8 cellular contexts compared by ENCODE assay signal in genomic region chr1:223832637-223832943, GRCh38. TPM values are rescaled to one million over a fixed set of nuclear protein-coding genes. Genes with fewer than 3 reads are reported as not detected.
DNase-seq lines count a peak whose midpoint lies in the region; ATAC-seq, FAIRE-seq and TF ChIP-seq lines count a peak whose summit lies in the region.

No MANE protein-coding gene starts in this region.

- H3K36me3 ChIP-seq in GM23248 (ENCODE audit: low read depth) = no peaks in the 10 kb centered on the region; the same call in 1 of the 2 replicates
- peaks cover 0 to 3% of the 10 kb centered on the region in 2 experiments; a peak in 1 of 5 replicates for H3K36me3 ChIP-seq in HepG2 (replicated peaks in 1 of 2; ENCODE audit: control insufficient read depth in 1 of 2, insufficient read depth in 2 of 2, low read length in 2 of 2)

- peaks cover 0 to 6% of the 10 kb centered on the region in 2 donors for H3K36me3 Mint-ChIP-seq in activated T-cell treated with anti-CD3 and anti-CD28 coated beads, Interleukin-2, amount 50 U/mL, for 72 hours (ENCODE audit: insufficient read depth in 2 of 2)

- 0 out of 2 replicates have a peak, but pooled peaks cover 9% of the 10 kb centered on the region for H4K20me1 ChIP-seq in GM23248 (ENCODE audit: insufficient read depth)
- peaks cover 11% of the 10 kb centered on the region for H4K20me1 ChIP-seq in HepG2 (ENCODE audit: insufficient read depth, low read length)

- no peak for TF ChIP-seq RAD21 in HepG2 (CRISPR knock-in tag; IDR thresholded peaks at IDR 0.05)

- intact Hi-C loops in HepG2 (cut with micrococcal nuclease; ENCODE audit: unreplicated experiment) (no loop called here), lower leg skin (cut with DNase I; ENCODE audit: low total_unique reads) (no loop called here)

- H3K4me1 ChIP-seq in GM23248 (ENCODE audit: insufficient read depth) = peaks cover 39% of the 10 kb centered on the region
- H3K4me1 ChIP-seq in HepG2 (ENCODE audit: insufficient read depth, low read length) = peaks cover 24% of the 10 kb centered on the region

- POLR2A ChIA-PET in AG04450 (lab: Yijun Ruan, JAX) = no interaction called here
- POLR2A ChIA-PET in HepG2 (lab: Yijun Ruan, JAX) = interaction anchor here (0.9 kb wide), 1 partner anchor 13 kb away, joined by 3 read pairs; the partner anchor contains the start of gene TP53BP2

- no peaks in the 10 kb centered on the region for H3K9me3 ChIP-seq in AG04450 (ENCODE audit: control insufficient read depth, insufficient read depth, low read length)
- no peaks in the 10 kb centered on the region for H3K9me3 ChIP-seq in GM23248 (ENCODE audit: low read depth)
- H3K9me3 ChIP-seq in HepG2 (ENCODE audit: low read length) = no peaks in the 10 kb centered on the region

- H3K4me3 ChIP-seq in AG04450 (ENCODE audit: low read depth, low read length) (peak overlapping the region; percentile 5; the same call in 1 of the 2 replicates), GM23248 (peak overlapping the region; percentile 33; the same call in 1 of the 2 replicates), HepG2 (replicated peaks in 1 of 3; ENCODE audit: insufficient read depth in 1 of 3, low read depth in 2 of 3, low read length in 3 of 3) (no peak overlapping the region), lower leg skin (ENCODE audit: low read depth, poor library complexity, severe bottlenecking) (no peak overlapping the region)

- H3K4me2 ChIP-seq in GM23248 (ENCODE audit: unreplicated experiment) (peak overlapping the region; percentile 62), HepG2 (ENCODE audit: low read depth, low read length) (no peak overlapping the region)

- H3K27ac ChIP-seq in AG04450 (ENCODE audit: low read depth, low read length) (peak overlapping the region; percentile 63), GM23248 (peak overlapping the region; percentile 86), HepG2 (ENCODE audit: extremely low read length, insufficient read depth, low read length) (no peak overlapping the region)

- TF ChIP-seq POLR2A in HepG2 (IDR thresholded peaks at IDR 0.05; ENCODE audit: insufficient read depth in 1 of 2, low read depth in 2 of 2, low read length in 2 of 2) (no peak), lower leg skin (IDR thresholded peaks at IDR 0.05) (no peak)

- ATAC-seq in activated T-cell treated with anti-CD3 and anti-CD28 coated beads, Interleukin-2, amount 50 U/mL, for 72 hours (replicated peaks in 1 of 2) = peak in 1 of 2 donors; percentile 29
- ATAC-seq in HepG2 = peak; percentile 35; the same call in 1 of the 3 replicates

- H3K4me1 Mint-ChIP-seq in activated T-cell treated with anti-CD3 and anti-CD28 coated beads, Interleukin-2, amount 50 U/mL, for 72 hours (ENCODE audit: low read depth) = peaks cover 33% of the 10 kb centered on the region

- no peak overlapping the region for H3K27ac Mint-ChIP-seq in activated T-cell treated with anti-CD3 and anti-CD28 coated beads, Interleukin-2, amount 50 U/mL, for 72 hours

- no peaks in the 10 kb centered on the region for H3K27me3 Mint-ChIP-seq in activated T-cell treated with anti-CD3 and anti-CD28 coated beads, Interleukin-2, amount 50 U/mL, for 72 hours (ENCODE audit: low read depth)

- BruUV-seq in HepG2 (replicated peaks; lab: Mats Ljungman, UMichigan) = no TSS peak

- CTCF ChIA-PET in AG04450 (lab: Charles Lee) (no interaction called here), HepG2 (lab: Yijun Ruan, JAX; ENCODE audit: low intra/inter-chr PET ratio, low total read pairs) (no interaction called here)

- DNase-seq in AG04450 (ENCODE audit: low read depth, low spot score) (no peak), GM23248 (peak; percentile 25), HepG2 (ENCODE audit: low spot score) (no peak), RCC 7860 (ENCODE audit: low spot score) (no peak), dedifferentiated amniotic fluid mesenchymal stem cell (ENCODE audit: extremely low spot score) (no peak), lower leg skin (ENCODE audit: low spot score in 2 of 2) (no peak), NCI-H774 (lab: John Stamatoyannopoulos, UW) (no peak)
- DNase-seq in activated T-cell treated with anti-CD3 and anti-CD28 coated beads, Interleukin-2, amount 50 U/mL, for 72 hours = peak; percentile 26 to 40

- H2AFZ ChIP-seq in GM23248 (no peak overlapping the region), HepG2 (ENCODE audit: low read length) (no peak overlapping the region)

- TF ChIP-seq EP300 in HepG2 (IDR thresholded peaks at IDR 0.05; ENCODE audit: low read depth in 2 of 2, low read length in 2 of 2) (no peak), HepG2 (CRISPR knock-in tag; IDR thresholded peaks at IDR 0.05; ENCODE audit: borderline replicate concordance) (no peak)

- in situ Hi-C loops in GM23248 (cut with MboI) = no loop called here
- in situ Hi-C loops in HepG2 (cut with HindIII; ENCODE audit: extremely low pct_ligation_motif_present, low pct_unique_long_range_greater_than_20kb) = no loop called here

- TF ChIP-seq CTCF in AG04450 (IDR thresholded peaks at IDR 0.05; ENCODE audit: low read depth, low read length) (no peak), HepG2 (CRISPR knock-in tag; IDR thresholded peaks at IDR 0.05) (no peak), lower leg skin (IDR thresholded peaks at IDR 0.05) (no peak)

- H3K4me3 Mint-ChIP-seq in activated T-cell treated with anti-CD3 and anti-CD28 coated beads, Interleukin-2, amount 50 U/mL, for 72 hours = no peak overlapping the region

- WGBS in GM23248 (ENCODE audit: low coverage in 1 of 2, low lambda C conversion rate in 2 of 2, missing lambda C conversion rate in 2 of 2), 2 experiments = 64 to 65% methylated on average over 3 of the region's 3 CpGs
- WGBS in HepG2 (ENCODE audit: low lambda C conversion rate) = 83% methylated on average over 2 of the region's 3 CpGs
- WGBS in lower leg skin, 2 donors = 48% methylated on average over 3 of the region's 3 CpGs

- peaks cover 51% of the 10 kb centered on the region for H3F3A ChIP-seq in GM23248 (ENCODE audit: insufficient read depth)

- H3K9me2 ChIP-seq in GM23248 (ENCODE audit: insufficient read depth) = no peaks in the 10 kb centered on the region

- H3K9ac ChIP-seq in GM23248 (peak overlapping the region; percentile 66), HepG2 (ENCODE audit: insufficient read depth, low read depth, low read length) (no peak overlapping the region)

- peaks cover 90% of the 10 kb centered on the region for H3K79me2 ChIP-seq in GM23248 (ENCODE audit: insufficient read depth)
- H3K79me2 ChIP-seq in HepG2 (ENCODE audit: insufficient read depth, low read length) = peaks cover 59% of the 10 kb centered on the region

- no peak for FAIRE-seq in HepG2 (lab: Jason Lieb, UNC)
- FAIRE-seq in RCC 7860 (lab: Jason Lieb, UNC) = no peak

- H3K27me3 ChIP-seq in AG04450 (ENCODE audit: control insufficient read depth, insufficient read depth, low read length) = no peaks in the 10 kb centered on the region
- no peaks in the 10 kb centered on the region for H3K27me3 ChIP-seq in GM23248 (replicated peaks; ENCODE audit: insufficient read depth)
- H3K27me3 ChIP-seq in HepG2 (ENCODE audit: control insufficient read depth in 1 of 2, insufficient read depth in 2 of 2, low read length in 2 of 2) = no peaks in the 10 kb centered on the region

- H3K9me3 Mint-ChIP-seq in activated T-cell treated with anti-CD3 and anti-CD28 coated beads, Interleukin-2, amount 50 U/mL, for 72 hours = no peaks in the 10 kb centered on the region

TF ChIP-seq in HepG2, 621 proteins besides CTCF, POLR2A, EP300 and RAD21 (continues in another document):
- TF ChIP-seq CBX5 (CRISPR knock-in tag; IDR thresholded peaks at IDR 0.05; ENCODE audit: borderline replicate concordance) = no peak
- TF ChIP-seq CCAR2 (optimal IDR thresholded peaks at IDR 0.05; ENCODE audit: low read depth, low read length) = no peak
- TF ChIP-seq ZNF775 (CRISPR knock-in tag; IDR thresholded peaks at IDR 0.05; ENCODE audit: borderline replicate concordance) = no peak

RNA-seq across cellular contexts. Expression of gene TP53BP2, which starts 13.2 kb away (rescaled TPM):
- polyA plus RNA-seq in AG04450 (2011; rRNA removed) (40.4 and 48.1 TPM in 2 replicates), GM23248 (2016; fragmentation: Nextera tagmentation; extraction: Ambion mirVana) (8.3 and 9.2 TPM in 2 replicates), HepG2 (2011; rRNA removed) (8.3 and 10.0 TPM in 2 replicates)
- 111 and 115 TPM in 2 replicates for polyA minus RNA-seq in AG04450 (2011; rRNA and poly(A)+ RNA removed)
- 16.9 and 18.2 TPM in 2 replicates for total RNA-seq in GM23248 (2014; rRNA removed; shearing (Covaris generic))
- 10 to 100 TPM; 54.6 to 58.1 TPM for total RNA-seq in activated T-cell treated with anti-CD3 and anti-CD28 coated beads, Interleukin-2, amount 50 U/mL, for 72 hours
- total RNA-seq in HepG2 (2016; rRNA removed; fragmentation: Illumina TruSeq; extraction: Trizol) (14.0 and 15.0 TPM in 2 replicates), lower leg skin (10 to 100 TPM; 32.2 to 49.9 (median 36.6) TPM)
- 6.3 and 7.0 TPM in 2 replicates for total RNA-seq in HepG2 (2016; cell fraction: cytosol; rRNA removed; fragmentation: Illumina TruSeq; extraction: Trizol; ENCODE audit: low read depth)
- total RNA-seq in HepG2 (2016; cell fraction: insoluble cytoplasmic fraction; rRNA removed; fragmentation: Illumina TruSeq; extraction: Trizol) = 13.6 and 14.3 TPM in 2 replicates
- total RNA-seq in HepG2 (2016; cell fraction: membrane; rRNA removed; fragmentation: Illumina TruSeq; extraction: Trizol) = 6.1 TPM in 2 replicates
- 20.9 and 22.7 TPM in 2 replicates for total RNA-seq in HepG2 (2016; cell fraction: nucleus; rRNA removed; fragmentation: Illumina TruSeq; extraction: Trizol)
- polyA plus RNA-seq in HepG2 (2011; cell fraction: cytosol; rRNA removed) = 5.0 and 6.9 TPM in 2 replicates
- polyA plus RNA-seq in HepG2 (2011; cell fraction: nucleus; rRNA removed) = 8.2 and 8.4 TPM in 2 replicates
- 8.0 and 8.5 TPM in 2 replicates for polyA plus RNA-seq in HepG2 (2012)
- polyA plus RNA-seq in HepG2 (2016; cell fraction: cytosol; fragmentation: Illumina TruSeq; extraction: Trizol; ENCODE audit: low read depth) = 0.60 and 0.93 TPM in 2 replicates
- 15.4 and 16.4 TPM in 2 replicates for polyA plus RNA-seq in HepG2 (2016; cell fraction: insoluble cytoplasmic fraction; fragmentation: Illumina TruSeq; extraction: Trizol; ENCODE audit: low read depth)
- polyA plus RNA-seq in HepG2 (2016; cell fraction: membrane; fragmentation: Illumina TruSeq; extraction: Trizol; ENCODE audit: low read depth) = 2.4 and 2.5 TPM in 2 replicates
- polyA plus RNA-seq in HepG2 (2016; cell fraction: nucleus; fragmentation: Illumina TruSeq; extraction: Trizol; ENCODE audit: insufficient read depth, low read depth) = 17.1 and 18.0 TPM in 2 replicates
- 27.0 and 42.8 TPM in 2 replicates for polyA minus RNA-seq in HepG2 (2011; rRNA and poly(A)+ RNA removed; ENCODE audit: low replicate concordance)
- polyA minus RNA-seq in HepG2 (2011; cell fraction: cytosol; rRNA and poly(A)+ RNA removed) = 10.3 and 11.3 TPM in 2 replicates
- polyA minus RNA-seq in HepG2 (2011; cell fraction: nucleus; rRNA and poly(A)+ RNA removed) = 55.9 and 63.6 TPM in 2 replicates

Comparison
In these comparisons a context has a peak if more than half of its experiments do, and no peak if none do; other contexts are left out.
1. DNase-seq: peak in GM23248 (single experiment) and activated T-cell treated with anti-CD3 and anti-CD28 coated beads, Interleukin-2, amount 50 U/mL, for 72 hours (2 of 2); none in AG04450 (single experiment), HepG2 (single experiment), RCC 7860 (single experiment), dedifferentiated amniotic fluid mesenchymal stem cell (single experiment), lower leg skin (0 of 2) and NCI-H774 (single experiment).
2. H3K4me3 ChIP-seq: peak in AG04450 (single experiment) and GM23248 (single experiment); none in HepG2 (0 of 3) and lower leg skin (single experiment).